20 cellular contexts compared by ENCODE assay signal in genomic region chr1:168416220-168416619, GRCh38.
"Had no signal": no experiment of that assay in that cellular context is flagged by ENCODE, and none has a peak within 500 bp of the region (broad histone marks: within the 10 kb centered on the region; RNA-seq: fewer than 3 reads in every experiment).

No MANE protein-coding gene starts in this region.

- H3K9ac ChIP-seq: SK-N-SH had no signal

- FAIRE-seq: HepG2 had no signal

- ATAC-seq: HepG2 had no signal

- H3K4me2 ChIP-seq: SK-N-SH had no signal

- H3K4me3 ChIP-seq: MG63 had no signal

- H3K36me3 ChIP-seq: MG63 had no signal

- H3K27ac ChIP-seq: RWPE1 had no signal

- DNase-seq: IMR-90, Karpas-422, KG1, MG63, NCI-H1092, NCI-H1105 treated with DMSO at 0.1 percent for 48 hours, NCI-H1417 treated with DMSO at 0.1 percent for 48 hours, NCI-H146, NCI-H1694 treated with DMSO at 0.1 percent for 48 hours, NCI-H1930, NCI-H2081, NCI-H2107, NCI-H2227 treated with DMSO at 0.1 percent for 48 hours, NCI-H526 treated with DMSO at 0.1 percent for 48 hours, NCI-H748 treated with DMSO at 0.1 percent for 48 hours, SHP77, SK-N-SH, SW 1271 had no signal

- H3K27me3 ChIP-seq: MG63 had no signal

- H3K9me3 ChIP-seq: MG63, SK-N-SH had no signal
